27 cellular contexts compared by ENCODE assay signal in genomic region chr6:61940919-61941318, GRCh38.
"Had no signal": no experiment of that assay in that cellular context is flagged by ENCODE, and none has a peak within 500 bp of the region (broad histone marks: within the 10 kb centered on the region; RNA-seq: fewer than 3 reads in every experiment).

No MANE protein-coding gene starts in this region.

- ATAC-seq: stimulated activated memory B cell treated with anti-CD40 and anti-IgM and Interleukin-4, amounts not matched to agents 10 μg/mL and 1 μg/mL and 100 μg/mL, for 72 hours; stimulated activated naive B cell treated with anti-CD40 and anti-IgM and Interleukin-4, amounts not matched to agents 10 μg/mL and 1 μg/mL and 100 μg/mL, for 72 hours; stimulated activated naive CD8-positive, alpha-beta T cell treated with anti-CD3 and anti-CD28 coated beads, Interleukin-15, amount 100 ng/mL, for 72 hours; stimulated activated naive CD8-positive, alpha-beta T cell treated with anti-CD3 and anti-CD28 coated beads, Interleukin-15, Interleukin-2, amounts not matched to agents 100 U/mL and 50 U/mL, for 24 hours had no signal

- H3K36me3 Mint-ChIP-seq: type B pancreatic cell had no signal

- H3K4me3 Mint-ChIP-seq: stimulated activated memory B cell treated with anti-CD40 and anti-IgM and Interleukin-4, amounts not matched to agents 10 μg/mL and 1 μg/mL and 100 μg/mL, for 72 hours; stimulated activated naive B cell treated with anti-CD40 and anti-IgM and Interleukin-4, amounts not matched to agents 10 μg/mL and 1 μg/mL and 100 μg/mL, for 72 hours; stimulated activated naive CD8-positive, alpha-beta T cell treated with anti-CD3 and anti-CD28 coated beads, Interleukin-15, amount 100 ng/mL, for 72 hours; stimulated activated naive CD8-positive, alpha-beta T cell treated with anti-CD3 and anti-CD28 coated beads, Interleukin-15, Interleukin-2, amounts not matched to agents 100 ng/mL and 50 ng/mL, for 24 hours; type B pancreatic cell had no signal

- H3K9me3 ChIP-seq: suprapubic skin, testis, thoracic aorta, thyroid gland, tibial nerve, transverse colon, upper lobe of left lung, upper lobe of right lung, uterus, vagina had no signal

- H3K27ac ChIP-seq: stomach, suprapubic skin, testis, thoracic aorta, thyroid gland, tibial artery, tibial nerve, transverse colon, upper lobe of left lung, upper lobe of right lung, uterus, vagina had no signal

- H3K4me1 Mint-ChIP-seq: stimulated activated memory B cell treated with anti-CD40 and anti-IgM and Interleukin-4, amounts not matched to agents 10 μg/mL and 1 μg/mL and 100 μg/mL, for 72 hours; stimulated activated naive CD8-positive, alpha-beta T cell treated with anti-CD3 and anti-CD28 coated beads, Interleukin-15, amount 100 ng/mL, for 72 hours had no signal

- H3K27ac Mint-ChIP-seq: stimulated activated memory B cell treated with anti-CD40 and anti-IgM and Interleukin-4, amounts not matched to agents 10 μg/mL and 1 μg/mL and 100 μg/mL, for 72 hours; stimulated activated naive B cell treated with anti-CD40 and anti-IgM and Interleukin-4, amounts not matched to agents 10 μg/mL and 1 μg/mL and 100 μg/mL, for 72 hours; stimulated activated naive CD8-positive, alpha-beta T cell treated with anti-CD3 and anti-CD28 coated beads, Interleukin-15, amount 100 ng/mL, for 72 hours; stimulated activated naive CD8-positive, alpha-beta T cell treated with anti-CD3 and anti-CD28 coated beads, Interleukin-15, Interleukin-2, amounts not matched to agents 100 ng/mL and 50 ng/mL, for 24 hours; type B pancreatic cell had no signal

- DNase-seq: stimulated activated CD4-positive, alpha-beta T cell treated with anti-CD3 and anti-CD28 coated beads, Interleukin-2, amount 100 ng/mL, for 48 hours; stimulated activated CD4-positive, alpha-beta T cell treated with anti-CD3 and anti-CD28 coated beads, Interleukin-4, amount 100 ng/mL, for 1 hour; stimulated activated CD4-positive, alpha-beta T cell treated with anti-CD3 and anti-CD28 coated beads, Interleukin-4, amount 100 ng/mL, for 24 hours; stimulated activated CD4-positive, alpha-beta T cell treated with anti-CD3 and anti-CD28 coated beads, Interleukin-4, amount 100 ng/mL, for 4 hours; stimulated activated CD8-positive, alpha-beta memory T cell treated with anti-CD3 and anti-CD28 coated beads, Interleukin-4, amount 100 ng/mL, for 48 hours; stimulated activated naive B cell treated with anti-CD40 and anti-IgM and Interleukin-4, amounts not matched to agents 10 μg/mL and 1 μg/mL and 100 μg/mL, for 72 hours; stimulated activated naive CD4-positive, alpha-beta T cell; stimulated activated naive CD4-positive, alpha-beta T cell treated with Interleukin-2 at 50 U/mL for 16 hours; stimulated activated naive CD8-positive, alpha-beta T cell treated with anti-CD3 and anti-CD28 coated beads, Interleukin-15, amount 100 ng/mL, for 72 hours; stimulated activated naive CD8-positive, alpha-beta T cell treated with anti-CD3 and anti-CD28 coated beads, Interleukin-15, Interleukin-2, amounts not matched to agents 100 U/mL and 50 U/mL, for 24 hours; stomach; substantia nigra; testis; thyroid gland; tibial artery; transverse colon; upper lobe of right lung; uterus had no signal

- H3K4me3 ChIP-seq: stomach, suprapubic skin, testis, thoracic aorta, thyroid gland, tibial artery, tibial nerve, transverse colon, upper lobe of left lung, upper lobe of right lung, uterus, vagina had no signal

- H3K36me3 ChIP-seq: stomach, suprapubic skin, thoracic aorta, thyroid gland, tibial artery, tibial nerve, transverse colon, upper lobe of left lung, upper lobe of right lung, uterus, vagina had no signal

- FAIRE-seq: urothelium cell line had no signal

- H3K4me1 ChIP-seq: stomach, suprapubic skin, testis, thyroid gland, tibial artery, tibial nerve, transverse colon, upper lobe of left lung, upper lobe of right lung, uterus, vagina had no signal

- H3K27me3 ChIP-seq: stomach, suprapubic skin, testis, thyroid gland, tibial artery, tibial nerve, transverse colon, upper lobe of left lung, upper lobe of right lung, uterus, vagina had no signal

- H3K9me3 Mint-ChIP-seq: type B pancreatic cell had no signal
